ENCODE assay signal across 1 cellular context in the genomic region with DNA sequence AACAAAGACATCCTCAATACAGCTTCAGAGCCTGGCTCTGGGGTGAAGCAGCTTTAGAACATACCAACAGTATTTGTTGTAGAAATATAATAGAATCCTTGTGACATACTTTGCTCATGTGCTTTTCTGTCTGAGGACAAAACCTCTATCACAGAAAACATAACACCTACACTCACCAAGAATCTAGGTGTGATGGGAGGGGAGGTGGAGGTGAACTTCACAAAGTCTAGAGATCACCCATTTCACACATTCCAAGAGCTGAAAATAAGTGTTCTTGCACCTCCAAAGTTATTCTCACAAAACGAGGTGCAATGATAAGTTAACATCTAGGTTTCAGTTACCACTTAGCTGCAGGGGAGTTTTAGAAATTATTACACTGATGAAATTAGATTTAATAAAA.
TF ChIP-seq lines count a peak whose summit lies in the region.

No MANE protein-coding gene starts in this region.

TF ChIP-seq in A549, 52 proteins besides CTCF, POLR2A, EP300 and RAD21 (continued from another document):
- TF ChIP-seq, protein P1, sequence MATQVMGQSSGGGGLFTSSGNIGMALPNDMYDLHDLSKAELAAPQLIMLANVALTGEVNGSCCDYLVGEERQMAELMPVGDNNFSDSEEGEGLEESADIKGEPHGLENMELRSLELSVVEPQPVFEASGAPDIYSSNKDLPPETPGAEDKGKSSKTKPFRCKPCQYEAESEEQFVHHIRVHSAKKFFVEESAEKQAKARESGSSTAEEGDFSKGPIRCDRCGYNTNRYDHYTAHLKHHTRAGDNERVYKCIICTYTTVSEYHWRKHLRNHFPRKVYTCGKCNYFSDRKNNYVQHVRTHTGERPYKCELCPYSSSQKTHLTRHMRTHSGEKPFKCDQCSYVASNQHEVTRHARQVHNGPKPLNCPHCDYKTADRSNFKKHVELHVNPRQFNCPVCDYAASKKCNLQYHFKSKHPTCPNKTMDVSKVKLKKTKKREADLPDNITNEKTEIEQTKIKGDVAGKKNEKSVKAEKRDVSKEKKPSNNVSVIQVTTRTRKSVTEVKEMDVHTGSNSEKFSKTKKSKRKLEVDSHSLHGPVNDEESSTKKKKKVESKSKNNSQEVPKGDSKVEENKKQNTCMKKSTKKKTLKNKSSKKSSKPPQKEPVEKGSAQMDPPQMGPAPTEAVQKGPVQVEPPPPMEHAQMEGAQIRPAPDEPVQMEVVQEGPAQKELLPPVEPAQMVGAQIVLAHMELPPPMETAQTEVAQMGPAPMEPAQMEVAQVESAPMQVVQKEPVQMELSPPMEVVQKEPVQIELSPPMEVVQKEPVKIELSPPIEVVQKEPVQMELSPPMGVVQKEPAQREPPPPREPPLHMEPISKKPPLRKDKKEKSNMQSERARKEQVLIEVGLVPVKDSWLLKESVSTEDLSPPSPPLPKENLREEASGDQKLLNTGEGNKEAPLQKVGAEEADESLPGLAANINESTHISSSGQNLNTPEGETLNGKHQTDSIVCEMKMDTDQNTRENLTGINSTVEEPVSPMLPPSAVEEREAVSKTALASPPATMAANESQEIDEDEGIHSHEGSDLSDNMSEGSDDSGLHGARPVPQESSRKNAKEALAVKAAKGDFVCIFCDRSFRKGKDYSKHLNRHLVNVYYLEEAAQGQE (IDR thresholded peaks at IDR 0.05), result no peak
- TF ChIP-seq PHF8 (IDR thresholded peaks at IDR 0.05; ENCODE audit: borderline replicate concordance, low read depth) (no peak), TFCP2L1 (CRISPR knock-in tag; IDR thresholded peaks at IDR 0.05) (no peak), ZSCAN20 (CRISPR knock-in tag; IDR thresholded peaks at IDR 0.05) (no peak), MAFK (IDR thresholded peaks at IDR 0.05; ENCODE audit: partially characterized antibody) (no peak), HEYL (CRISPR knock-in tag; IDR thresholded peaks at IDR 0.05) (no peak), RARB (CRISPR knock-in tag; IDR thresholded peaks at IDR 0.05) (no peak), POLR2AphosphoS2 (conservative IDR thresholded peaks at IDR 0.05; ENCODE audit: low read length) (no peak), JUNB (IDR thresholded peaks at IDR 0.05) (no peak), NFE2L2 (conservative IDR thresholded peaks at IDR 0.05; ENCODE audit: low read length) (no peak)
- TF ChIP-seq, protein P2, sequence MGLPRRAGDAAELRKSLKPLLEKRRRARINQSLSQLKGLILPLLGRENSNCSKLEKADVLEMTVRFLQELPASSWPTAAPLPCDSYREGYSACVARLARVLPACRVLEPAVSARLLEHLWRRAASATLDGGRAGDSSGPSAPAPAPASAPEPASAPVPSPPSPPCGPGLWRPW (IDR thresholded peaks at IDR 0.05), result no peak
